In the genomic region with DNA sequence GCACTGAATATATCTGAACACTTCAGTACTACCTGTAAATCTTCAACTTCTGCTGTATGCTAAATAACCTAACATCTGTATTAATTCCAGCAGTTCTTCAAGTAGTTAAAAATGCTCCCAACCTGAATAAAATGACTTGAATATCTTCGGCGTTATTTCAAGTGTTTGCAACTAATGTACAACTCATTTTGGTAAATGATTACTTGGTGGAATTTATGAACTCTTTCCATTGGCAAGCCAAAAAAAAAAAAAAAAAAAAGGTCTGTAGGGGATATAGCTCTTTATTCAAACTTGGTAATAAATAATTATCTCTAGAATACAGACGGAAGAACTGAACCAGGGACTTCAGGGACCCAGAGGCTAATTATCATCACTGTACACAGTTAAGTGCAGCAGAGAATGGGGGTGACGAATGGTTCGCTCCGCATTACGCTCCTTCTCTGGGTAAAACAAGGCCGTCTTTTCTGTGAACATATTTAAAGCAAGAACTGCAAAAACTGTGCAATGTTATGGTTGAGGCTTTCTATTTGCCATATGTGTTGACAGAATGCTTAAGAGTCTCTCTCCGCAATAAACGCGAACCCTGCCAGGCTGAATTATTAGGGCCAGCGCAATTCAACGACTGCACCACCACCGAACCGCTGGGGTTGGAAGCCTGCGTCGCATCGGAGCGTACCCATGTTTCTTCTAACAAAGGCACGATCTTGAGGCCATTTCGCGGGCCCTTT, we compare ENCODE assay signal across 8 cellular contexts.
DNase-seq lines count a peak whose midpoint lies in the region; ATAC-seq and TF ChIP-seq lines count a peak whose summit lies in the region.

No MANE protein-coding gene starts in this region.

- peaks cover 29% of the 10 kb centered on the region for H3K4me1 ChIP-seq in DOHH2 (ENCODE audit: control insufficient read depth, low read length)

- H3K79me2 ChIP-seq in DOHH2 (ENCODE audit: control insufficient read depth, low read length): peaks cover 36% of the 10 kb centered on the region

- H3K4me3 ChIP-seq in DOHH2 (ENCODE audit: low read length): peak overlapping the region; percentile 83

- peak; percentile 8 for ATAC-seq in HG02759 (IDR thresholded peaks at IDR 0.05; ENCODE audit: unreplicated experiment)
- no peak for ATAC-seq in HG03521 (IDR thresholded peaks at IDR 0.05; ENCODE audit: unreplicated experiment)
- no peak for ATAC-seq in GM21528 (IDR thresholded peaks at IDR 0.05; ENCODE audit: low FRiP score, unreplicated experiment)

- peaks cover 13% of the 10 kb centered on the region for H3F3A ChIP-seq in DOHH2 (ENCODE audit: control insufficient read depth, insufficient read depth)

- peak overlapping the region; percentile 80 for H3K4me2 ChIP-seq in DOHH2 (ENCODE audit: low read length)

- peaks cover 12% of the 10 kb centered on the region for H4K20me1 ChIP-seq in DOHH2 (ENCODE audit: control insufficient read depth, insufficient read depth, low read depth, low read length)

- DNase-seq in foreskin melanocyte (peak; percentile 65), putamen (ENCODE audit: low spot score) (peak; percentile 79), DMS114 treated with DMSO at 0.1 percent for 48 hours (lab: John Stamatoyannopoulos, UW; ENCODE audit: unreplicated experiment) (no peak)

- TF ChIP-seq CTCF in DOHH2 (IDR thresholded peaks at IDR 0.05; ENCODE audit: low read depth, low read length, poor library complexity, severe bottlenecking): no peak
- no peak for TF ChIP-seq CTCF in VCaP (conservative IDR thresholded peaks at IDR 0.05)

- no peaks in the 10 kb centered on the region for H3K9me3 ChIP-seq in DOHH2 (ENCODE audit: control insufficient read depth, insufficient read depth, low read length)

- H3K27me3 ChIP-seq in DOHH2 (ENCODE audit: control insufficient read depth, low read length): no peaks in the 10 kb centered on the region

- H3K36me3 ChIP-seq in DOHH2 (ENCODE audit: control insufficient read depth, low read length): peaks cover 28% of the 10 kb centered on the region

- no peaks in the 10 kb centered on the region for H3K9me2 ChIP-seq in DOHH2 (replicated peaks; ENCODE audit: control insufficient read depth, low read length)

- peak overlapping the region; percentile 89 for H3K27ac ChIP-seq in DOHH2 (ENCODE audit: low read depth, low read length)
- H3K27ac ChIP-seq in VCaP: peak overlapping the region; percentile 98
